1 cellular context compared by ENCODE assay signal in genomic region chr17:57687642-57688041, GRCh38.
A peak's percentile ranks its signal among the peaks of the same experiment; 100 is the strongest.
TF ChIP-seq lines count a peak whose summit lies in the region.

No MANE protein-coding gene starts in this region.

TF ChIP-seq in SK-N-SH treated with all-trans-retinoic acid at 6 μM for 48 hours, 23 proteins besides CTCF, POLR2A, EP300 and RAD21 (continued from another document):
- TF ChIP-seq, protein P1, sequence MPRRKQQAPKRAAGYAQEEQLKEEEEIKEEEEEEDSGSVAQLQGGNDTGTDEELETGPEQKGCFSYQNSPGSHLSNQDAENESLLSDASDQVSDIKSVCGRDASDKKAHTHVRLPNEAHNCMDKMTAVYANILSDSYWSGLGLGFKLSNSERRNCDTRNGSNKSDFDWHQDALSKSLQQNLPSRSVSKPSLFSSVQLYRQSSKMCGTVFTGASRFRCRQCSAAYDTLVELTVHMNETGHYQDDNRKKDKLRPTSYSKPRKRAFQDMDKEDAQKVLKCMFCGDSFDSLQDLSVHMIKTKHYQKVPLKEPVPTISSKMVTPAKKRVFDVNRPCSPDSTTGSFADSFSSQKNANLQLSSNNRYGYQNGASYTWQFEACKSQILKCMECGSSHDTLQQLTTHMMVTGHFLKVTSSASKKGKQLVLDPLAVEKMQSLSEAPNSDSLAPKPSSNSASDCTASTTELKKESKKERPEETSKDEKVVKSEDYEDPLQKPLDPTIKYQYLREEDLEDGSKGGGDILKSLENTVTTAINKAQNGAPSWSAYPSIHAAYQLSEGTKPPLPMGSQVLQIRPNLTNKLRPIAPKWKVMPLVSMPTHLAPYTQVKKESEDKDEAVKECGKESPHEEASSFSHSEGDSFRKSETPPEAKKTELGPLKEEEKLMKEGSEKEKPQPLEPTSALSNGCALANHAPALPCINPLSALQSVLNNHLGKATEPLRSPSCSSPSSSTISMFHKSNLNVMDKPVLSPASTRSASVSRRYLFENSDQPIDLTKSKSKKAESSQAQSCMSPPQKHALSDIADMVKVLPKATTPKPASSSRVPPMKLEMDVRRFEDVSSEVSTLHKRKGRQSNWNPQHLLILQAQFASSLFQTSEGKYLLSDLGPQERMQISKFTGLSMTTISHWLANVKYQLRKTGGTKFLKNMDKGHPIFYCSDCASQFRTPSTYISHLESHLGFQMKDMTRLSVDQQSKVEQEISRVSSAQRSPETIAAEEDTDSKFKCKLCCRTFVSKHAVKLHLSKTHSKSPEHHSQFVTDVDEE (CRISPR knock-in tag; IDR thresholded peaks at IDR 0.05), result peak; percentile 97
- TF ChIP-seq ZNF565 (CRISPR knock-in tag; conservative IDR thresholded peaks at IDR 0.05; ENCODE audit: low read depth) (no peak), CREB5 (CRISPR knock-in tag; IDR thresholded peaks at IDR 0.05; ENCODE audit: low read depth) (peak; percentile 68; the same call in 1 of the 2 replicates), ISL1 (CRISPR knock-in tag; IDR thresholded peaks at IDR 0.05) (peak; percentile 98), PPARA (CRISPR knock-in tag; IDR thresholded peaks at IDR 0.05; ENCODE audit: borderline replicate concordance) (no peak), RARB (CRISPR knock-in tag; IDR thresholded peaks at IDR 0.05) (peak; percentile 37; the same call in 1 of the 2 replicates), POU6F1 (CRISPR knock-in tag; IDR thresholded peaks at IDR 0.05; ENCODE audit: borderline replicate concordance, low read depth) (no peak; the same call in 1 of the 2 replicates), ZFP3 (CRISPR knock-in tag; IDR thresholded peaks at IDR 0.05) (no peak), TOX (CRISPR knock-in tag; IDR thresholded peaks at IDR 0.05; ENCODE audit: borderline replicate concordance) (peak; percentile 73; the same call in 1 of the 2 replicates), ARNTL (CRISPR knock-in tag; IDR thresholded peaks at IDR 0.05; ENCODE audit: borderline replicate concordance, low read depth) (no peak), CSDC2 (CRISPR knock-in tag; IDR thresholded peaks at IDR 0.05) (no peak), SNAI2 (CRISPR knock-in tag; IDR thresholded peaks at IDR 0.05) (no peak), GLIS3 (CRISPR knock-in tag; IDR thresholded peaks at IDR 0.05) (no peak)
